Comparison of ENCODE assay signal across 9 cellular contexts in genomic region chr6:105359419-105360366, GRCh38. TPM values are rescaled to one million over a fixed set of nuclear protein-coding genes. Genes with fewer than 3 reads are reported as not detected.
DNase-seq lines count a peak whose midpoint lies in the region; ATAC-seq and TF ChIP-seq lines count a peak whose summit lies in the region.
"Had no signal": no experiment of that assay in that cellular context is flagged by ENCODE, and none has a peak within 500 bp of the region (broad histone marks: within the 10 kb centered on the region; RNA-seq: fewer than 3 reads in every experiment).

No MANE protein-coding gene starts in this region.

- in situ Hi-C loops in transverse colon (cut with MboI; ENCODE audit: low pct_ligation_motif_present in 1 of 4, low pct_unique_long_range_greater_than_20kb in 1 of 4, low sequenced_read_pairs in 3 of 4) = no loop called here

- H3K27ac ChIP-seq in PC-9 = peak overlapping the region; percentile 70
- peak overlapping the region; percentile 33 for H3K27ac ChIP-seq in subcutaneous abdominal adipose tissue (ENCODE audit: low read depth, low read length)
- no peak overlapping the region for H3K27ac ChIP-seq in transverse colon
- no peak overlapping the region for H3K27ac ChIP-seq in spleen
- H3K27ac ChIP-seq: C4-2B had no signal

- no peaks in the 10 kb centered on the region for H3K27me3 ChIP-seq in PC-9 (ENCODE audit: insufficient read depth, low read depth)
- no peaks in the 10 kb centered on the region for H3K27me3 ChIP-seq in subcutaneous abdominal adipose tissue (ENCODE audit: control insufficient read depth in 5 of 5, insufficient read depth in 4 of 5, low read length in 5 of 5)
- no peaks in the 10 kb centered on the region for H3K27me3 ChIP-seq in transverse colon
- H3K27me3 ChIP-seq in spleen (replicated peaks in 1 of 7) = no peaks in the 10 kb centered on the region

- H3K36me3 ChIP-seq in PC-9 (ENCODE audit: low read depth) (peaks cover 50% of the 10 kb centered on the region), subcutaneous abdominal adipose tissue (ENCODE audit: control insufficient read depth in 5 of 5, insufficient read depth in 5 of 5, low read length in 5 of 5) (peaks cover 5 to 35% (median 14%) of the 10 kb centered on the region in 5 donors), transverse colon (peaks cover 0 to 8% (median 0%) of the 10 kb centered on the region in 4 donors), spleen (peaks cover 0 to 94% (median 22%) of the 10 kb centered on the region in 6 donors)

- no peaks in the 10 kb centered on the region for H3K9me2 ChIP-seq in PC-9 (ENCODE audit: insufficient read depth)

- peak overlapping the region in 1 of 2 donors; percentile 62 for H3K4me3 Mint-ChIP-seq in activated T-cell treated with anti-CD3 and anti-CD28 coated beads, Interleukin-2, amount 50 U/mL, for 72 hours

- BruUV-seq in PC-9 (replicated peaks; lab: Mats Ljungman, UMichigan) = TSS peak; percentile 21

- no peak overlapping the region for H2AFZ ChIP-seq in PC-9

- no peaks in the 10 kb centered on the region for H3K9me3 Mint-ChIP-seq in activated T-cell treated with anti-CD3 and anti-CD28 coated beads, Interleukin-2, amount 50 U/mL, for 72 hours

- TF ChIP-seq EP300 in transverse colon (IDR thresholded peaks at IDR 0.05; ENCODE audit: low read depth) = no peak

- H3K9me3 ChIP-seq in PC-9 (ENCODE audit: insufficient read depth, low read depth) = no peaks in the 10 kb centered on the region; the same call in 1 of the 2 replicates
- H3K9me3 ChIP-seq in subcutaneous abdominal adipose tissue (ENCODE audit: control insufficient read depth in 5 of 5, low read length in 5 of 5) = peaks cover 0 to 5% (median 0%) of the 10 kb centered on the region in 5 donors
- H3K9me3 ChIP-seq in transverse colon = no peaks in the 10 kb centered on the region
- H3K9me3 ChIP-seq in spleen = peaks cover 0 to 13% (median 9%) of the 10 kb centered on the region in 8 donors

- peaks cover 14% of the 10 kb centered on the region; the same call in 1 of the 2 replicates for H3F3A ChIP-seq in PC-9 (ENCODE audit: insufficient read depth, low read depth)

- peak overlapping the region in 1 of 5 donors; percentile 2 for H3K9ac ChIP-seq in subcutaneous abdominal adipose tissue (ENCODE audit: low read length in 5 of 5)

- CTCF ChIA-PET in PC-9 (lab: Charles Lee) = interaction anchor here (0.6 kb wide), 1 partner anchor 34 kb away, joined by 4 read pairs; no protein-coding TSS in a partner anchor

- peak in 1 of 2 donors; percentile 78 for ATAC-seq in activated T-cell treated with anti-CD3 and anti-CD28 coated beads, Interleukin-2, amount 50 U/mL, for 72 hours (replicated peaks in 1 of 2)
- no peak for ATAC-seq in GM18517 (IDR thresholded peaks at IDR 0.05; ENCODE audit: unreplicated experiment)

- peak overlapping the region; percentile 80 for H3K27ac Mint-ChIP-seq in activated T-cell treated with anti-CD3 and anti-CD28 coated beads, Interleukin-2, amount 50 U/mL, for 72 hours

- H3K36me3 Mint-ChIP-seq in activated T-cell treated with anti-CD3 and anti-CD28 coated beads, Interleukin-2, amount 50 U/mL, for 72 hours (ENCODE audit: insufficient read depth in 2 of 2) = peaks cover 3 to 20% of the 10 kb centered on the region in 2 donors

- no peaks in the 10 kb centered on the region for H3K27me3 Mint-ChIP-seq in activated T-cell treated with anti-CD3 and anti-CD28 coated beads, Interleukin-2, amount 50 U/mL, for 72 hours (ENCODE audit: low read depth)

- TF ChIP-seq CTCF in PC-9 (conservative IDR thresholded peaks at IDR 0.05) (no peak), fibroblast of pulmonary artery (IDR thresholded peaks at IDR 0.05; ENCODE audit: low read length, missing control alignments) (no peak), transverse colon (IDR thresholded peaks at IDR 0.05) (no peak), spleen (IDR thresholded peaks at IDR 0.05 in 8 of 11, conservative IDR thresholded peaks at IDR 0.05 in 3 of 11) (no peak)

- WGBS in transverse colon (ENCODE audit: low coverage in 1 of 2), 2 donors = 87 to 91% methylated on average over 7 to 10 of the region's 10 CpGs
- WGBS in spleen, 5 donors = 85 to 90% (median 89%) methylated on average over 10 of the region's 10 CpGs

- H3K4me2 ChIP-seq in PC-9 = 0 out of 2 replicates have a peak overlapping the region, but pooled peaks have one; percentile 5

- H3K79me2 ChIP-seq in PC-9 (ENCODE audit: low read depth) = peaks cover 3% of the 10 kb centered on the region; the same call in 1 of the 2 replicates

- peaks cover 12% of the 10 kb centered on the region for H3K4me1 Mint-ChIP-seq in activated T-cell treated with anti-CD3 and anti-CD28 coated beads, Interleukin-2, amount 50 U/mL, for 72 hours (ENCODE audit: low read depth)

- H4K20me1 ChIP-seq in PC-9 (ENCODE audit: insufficient read depth) = no peaks in the 10 kb centered on the region; the same call in 1 of the 2 replicates

- intact Hi-C loops in PC-9 (cut with micrococcal nuclease; ENCODE audit: unreplicated experiment) = no loop called here
- intact Hi-C loops in transverse colon (cut with DNase I; ENCODE audit: low total_unique reads) = no loop called here
- intact Hi-C loops in spleen (cut with DNase I; ENCODE audit: low total_unique reads) = no loop called here

- H3K4me1 ChIP-seq in PC-9 (replicated peaks; ENCODE audit: insufficient read depth) = peaks cover 20% of the 10 kb centered on the region
- H3K4me1 ChIP-seq in subcutaneous abdominal adipose tissue (ENCODE audit: control insufficient read depth in 5 of 5, insufficient read depth in 5 of 5, low read length in 5 of 5) = peaks cover 0 to 11% (median 7%) of the 10 kb centered on the region in 5 donors
- H3K4me1 ChIP-seq in transverse colon = no peaks in the 10 kb centered on the region
- H3K4me1 ChIP-seq in spleen = peaks cover 0 to 15% (median 2%) of the 10 kb centered on the region in 6 donors

- H3K4me3 ChIP-seq in PC-9 = no peak overlapping the region
- H3K4me3 ChIP-seq in fibroblast of pulmonary artery (replicated peaks; ENCODE audit: low read depth, low read length) = no peak overlapping the region
- no peak overlapping the region for H3K4me3 ChIP-seq in subcutaneous abdominal adipose tissue (ENCODE audit: low read depth in 1 of 5, low read length in 5 of 5)
- no peak overlapping the region for H3K4me3 ChIP-seq in transverse colon
- no peak overlapping the region for H3K4me3 ChIP-seq in spleen

- POLR2A ChIA-PET in PC-9 (lab: Charles Lee; ENCODE audit: unreplicated experiment) = interaction anchor here (0.7 kb wide), 1 partner anchor 272 kb away, joined by 3 read pairs; no protein-coding TSS in a partner anchor

- DNase-seq in activated T-cell treated with anti-CD3 and anti-CD28 coated beads, Interleukin-2, amount 50 U/mL, for 72 hours = no peak
- no peak for DNase-seq in activated T-cell treated with anti-CD3 and anti-CD28 coated beads, Interleukin-2, amount 50 U/mL, for 1 hour
- peak; percentile 20 to 82 for DNase-seq in PC-9
- peak; percentile 93 for DNase-seq in fibroblast of pulmonary artery (ENCODE audit: low read depth)
- DNase-seq in transverse colon = no peak
- DNase-seq in spleen = no peak

- no peak for TF ChIP-seq POLR2A in transverse colon (IDR thresholded peaks at IDR 0.05)
- TF ChIP-seq POLR2A in spleen (IDR thresholded peaks at IDR 0.05) = no peak

RNA-seq across cellular contexts. Expression of gene PREP, which starts 43.2 kb away (rescaled TPM):
- total RNA-seq in activated T-cell treated with anti-CD3 and anti-CD28 coated beads, Interleukin-2, amount 50 U/mL, for 72 hours = 10 to 100 TPM; 31.6 to 40.0 TPM
- total RNA-seq in PC-9 (2021) (35.8 and 36.7 TPM in 2 replicates), transverse colon (10 to 100 TPM; 32.9 to 63.2 (median 41.2) TPM), spleen (10 to 100 TPM; 17.4 to 22.9 (median 20.3) TPM)
- 10 to 100 TPM in 2 of 3 donors, 1 to 10 TPM in 1; 9.8 to 13.2 (median 13.1) TPM for polyA plus RNA-seq in spleen

Comparison
In these comparisons a context has a peak if more than half of its experiments do, and no peak if none do; other contexts are left out.
1. DNase-seq: peak in PC-9 (2 of 2) and fibroblast of pulmonary artery (single experiment); none in activated T-cell treated with anti-CD3 and anti-CD28 coated beads, Interleukin-2, amount 50 U/mL, for 72 hours (0 of 2), activated T-cell treated with anti-CD3 and anti-CD28 coated beads, Interleukin-2, amount 50 U/mL, for 1 hour (single experiment), transverse colon (single experiment) and spleen (single experiment).
2. H3K27ac ChIP-seq: peak in PC-9 (single experiment) and subcutaneous abdominal adipose tissue (single experiment); none in transverse colon (0 of 4) and spleen (0 of 8).